In genomic region chr10:97499561-97500296, GRCh38 we compare ENCODE assay signal across 8 cellular contexts. TPM values are rescaled to one million over a fixed set of nuclear protein-coding genes. Genes with fewer than 3 reads are reported as not detected.
A peak's percentile ranks its signal among the peaks of the same experiment; 100 is the strongest.
DNase-seq lines count a peak whose midpoint lies in the region; ATAC-seq and TF ChIP-seq lines count a peak whose summit lies in the region.

No MANE protein-coding gene starts in this region.

- 3% methylated on average over 41 of the region's 41 CpGs for WGBS in ectodermal cell, 2 experiments

- ATAC-seq in Panc1, result no peak
- no peak for ATAC-seq in thoracic aorta (ENCODE audit: insufficient number of reproducible peaks, low FRiP score, low read depth)
- ATAC-seq in HG02870 (IDR thresholded peaks at IDR 0.05; ENCODE audit: unreplicated experiment), result no peak

- BruUV-seq in Panc1 (replicated peaks; lab: Mats Ljungman, UMichigan), result no TSS peak

- H3K9me3 ChIP-seq in Panc1 (ENCODE audit: control insufficient read depth, insufficient read depth, low read depth, low read length), result no peaks in the 10 kb centered on the region
- H3K9me3 ChIP-seq in ectodermal cell (ENCODE audit: control insufficient read depth, low read length), result no peaks in the 10 kb centered on the region
- H3K9me3 ChIP-seq in thoracic aorta, result no peaks in the 10 kb centered on the region

- peaks cover 37% of the 10 kb centered on the region for H3K4me1 ChIP-seq in Panc1 (ENCODE audit: control insufficient read depth, insufficient read depth, low read length)
- H3K4me1 ChIP-seq in ectodermal cell (ENCODE audit: control insufficient read depth, insufficient read depth, low read length), result peaks cover 18% of the 10 kb centered on the region
- peaks cover 18 to 49% of the 10 kb centered on the region in 2 donors for H3K4me1 ChIP-seq in thoracic aorta (ENCODE audit: control insufficient read depth in 1 of 2, low read depth in 2 of 2)

- CTCF ChIA-PET in Panc1 (lab: Charles Lee), result interaction anchor here (1.5 kb wide), 1 partner anchor 33 kb away, joined by 4 read pairs; no protein-coding TSS in a partner anchor

- H3K27me3 ChIP-seq in Panc1 (ENCODE audit: control insufficient read depth, insufficient read depth, low read length) (no peaks in the 10 kb centered on the region), ectodermal cell (ENCODE audit: control insufficient read depth, insufficient read depth, low read length, poor library complexity, severe bottlenecking) (peaks cover 35% of the 10 kb centered on the region), thoracic aorta (replicated peaks; ENCODE audit: insufficient read depth) (no peaks in the 10 kb centered on the region)

- H3K27ac ChIP-seq in Panc1 (ENCODE audit: low read length), result peak overlapping the region; percentile 72
- no peak overlapping the region for H3K27ac ChIP-seq in ectodermal cell (ENCODE audit: insufficient read depth, low read depth, low read length, poor library complexity, severe bottlenecking)
- peak overlapping the region; percentile 86 to 92 for H3K27ac ChIP-seq in thoracic aorta

- in situ Hi-C loops in Panc1 (cut with HindIII; ENCODE audit: low pct_unique_long_range_greater_than_20kb, low sequenced_read_pairs), result no loop called here

- POLR2A ChIA-PET in Panc1 (lab: Charles Lee), result no interaction called here

- intact Hi-C loops in Panc1 (cut with micrococcal nuclease; ENCODE audit: unreplicated experiment), result loop anchor here (5.0 kb wide), 1 partner anchor 43 kb away; no protein-coding TSS in a partner anchor

- TF ChIP-seq CTCF in Panc1 (IDR thresholded peaks at IDR 0.05), result no peak
- no peak for TF ChIP-seq CTCF in thoracic aorta (IDR thresholded peaks at IDR 0.05)

- DNase-seq in NCI-H146 (lab: John Stamatoyannopoulos, UW), result peak; percentile 57
- DNase-seq in NCI-H146 treated with DMSO at 0.1 percent for 48 hours (lab: John Stamatoyannopoulos, UW; ENCODE audit: unreplicated experiment), result no peak
- DNase-seq in Panc1 (ENCODE audit: low read depth, low spot score), result no peak
- peak; percentile 13 to 38 for DNase-seq in lung microvascular endothelial cell (ENCODE audit: low read depth in 2 of 2)
- peak; percentile 51 for DNase-seq in thoracic aorta (ENCODE audit: low spot score)
- no peak for DNase-seq in stimulated activated CD4-positive, alpha-beta T cell treated with anti-CD3 and anti-CD28 coated beads, Interleukin-2, amount 100 ng/mL, for 24 hours

- H3K4me3 ChIP-seq in Panc1 (ENCODE audit: low read depth in 2 of 2, low read length in 2 of 2) (peak overlapping the region; percentile 93 to 99), ectodermal cell (ENCODE audit: insufficient read depth, low read depth, low read length) (peak overlapping the region; percentile 89), thoracic aorta (peak overlapping the region; percentile 83)

- H3K36me3 ChIP-seq in Panc1 (ENCODE audit: control insufficient read depth, insufficient read depth, low read length), result no peaks in the 10 kb centered on the region; the same call in 1 of the 2 replicates
- H3K36me3 ChIP-seq in ectodermal cell (ENCODE audit: control insufficient read depth, insufficient read depth, low read length), result no peaks in the 10 kb centered on the region
- no peaks in the 10 kb centered on the region for H3K36me3 ChIP-seq in thoracic aorta

RNA-seq across cellular contexts. Expression of gene UBTD1, which starts 1.0 kb away (rescaled TPM):
- total RNA-seq in Panc1 (2021; ENCODE audit: unreplicated experiment) (55.6 TPM), lung microvascular endothelial cell (41.6 and 59.9 TPM in 2 replicates), thoracic aorta (10 to 100 TPM; 10.2 to 20.4 TPM)
- polyA plus RNA-seq in Panc1 (2012; ENCODE audit: insufficient read length), result 63.0 TPM
- polyA plus RNA-seq in ectodermal cell (2013, experiment 1 of 4), result 12.5 TPM
- 12.2 TPM for polyA plus RNA-seq in ectodermal cell (2013, experiment 2 of 4)
- polyA plus RNA-seq in ectodermal cell (2013, experiment 3 of 4), result 14.3 TPM
- polyA plus RNA-seq in ectodermal cell (2013, experiment 4 of 4), result 14.2 TPM

RNA-seq across cellular contexts. Expression of gene MMS19, which starts 1.5 kb away (rescaled TPM):
- 83.3 TPM for total RNA-seq in Panc1 (2021; ENCODE audit: unreplicated experiment)
- polyA plus RNA-seq in Panc1 (2012; ENCODE audit: insufficient read length), result 81.5 TPM
- polyA plus RNA-seq in ectodermal cell (2013, experiment 1 of 4), result 148 TPM
- polyA plus RNA-seq in ectodermal cell (2013, experiment 2 of 4), result 152 TPM
- polyA plus RNA-seq in ectodermal cell (2013, experiment 3 of 4), result 117 TPM
- polyA plus RNA-seq in ectodermal cell (2013, experiment 4 of 4), result 131 TPM
- total RNA-seq in lung microvascular endothelial cell, result 39.7 and 47.2 TPM in 2 replicates
- total RNA-seq in thoracic aorta, result 100 to 1,000 TPM in 1 of 2 donors, 10 to 100 TPM in 1; 46.8 to 108 TPM

RNA-seq across cellular contexts. Expression of gene ZDHHC16, which starts 53.8 kb away (rescaled TPM):
- 64.5 TPM for total RNA-seq in Panc1 (2021; ENCODE audit: unreplicated experiment)
- polyA plus RNA-seq in Panc1 (2012; ENCODE audit: insufficient read length), result 58.1 TPM
- 58.5 TPM for polyA plus RNA-seq in ectodermal cell (2013, experiment 1 of 4)
- 55.6 TPM for polyA plus RNA-seq in ectodermal cell (2013, experiment 2 of 4)
- 38.7 TPM for polyA plus RNA-seq in ectodermal cell (2013, experiment 3 of 4)
- polyA plus RNA-seq in ectodermal cell (2013, experiment 4 of 4), result 46.2 TPM
- 21.6 and 26.2 TPM in 2 replicates for total RNA-seq in lung microvascular endothelial cell
- total RNA-seq in thoracic aorta, result 10 to 100 TPM; 23.4 to 31.7 TPM

RNA-seq across cellular contexts. Expression of gene EXOSC1, which starts 53.9 kb away (rescaled TPM):
- 60.3 TPM for total RNA-seq in Panc1 (2021; ENCODE audit: unreplicated experiment)
- polyA plus RNA-seq in Panc1 (2012; ENCODE audit: insufficient read length), result 83.3 TPM
- 68.6 TPM for polyA plus RNA-seq in ectodermal cell (2013, experiment 1 of 4)
- polyA plus RNA-seq in ectodermal cell (2013, experiment 2 of 4), result 69.9 TPM
- 55.3 TPM for polyA plus RNA-seq in ectodermal cell (2013, experiment 3 of 4)
- polyA plus RNA-seq in ectodermal cell (2013, experiment 4 of 4), result 62.6 TPM
- total RNA-seq in lung microvascular endothelial cell, result 20.6 and 23.1 TPM in 2 replicates
- total RNA-seq in thoracic aorta, result 10 to 100 TPM; 23.4 to 38.0 TPM

Comparison
In these comparisons a context has a peak if more than half of its experiments do, and no peak if none do; other contexts are left out.
1. DNase-seq: peak in NCI-H146 (single experiment), lung microvascular endothelial cell (2 of 2) and thoracic aorta (single experiment); none in NCI-H146 treated with DMSO at 0.1 percent for 48 hours (single experiment), Panc1 (single experiment) and stimulated activated CD4-positive, alpha-beta T cell treated with anti-CD3 and anti-CD28 coated beads, Interleukin-2, amount 100 ng/mL, for 24 hours (0 of 2).
2. Peak in every context shown above with its lines, with median percentiles within 50 percentile points of each other: H3K4me3 ChIP-seq.